10 cellular contexts compared by ENCODE assay signal in the genomic region with DNA sequence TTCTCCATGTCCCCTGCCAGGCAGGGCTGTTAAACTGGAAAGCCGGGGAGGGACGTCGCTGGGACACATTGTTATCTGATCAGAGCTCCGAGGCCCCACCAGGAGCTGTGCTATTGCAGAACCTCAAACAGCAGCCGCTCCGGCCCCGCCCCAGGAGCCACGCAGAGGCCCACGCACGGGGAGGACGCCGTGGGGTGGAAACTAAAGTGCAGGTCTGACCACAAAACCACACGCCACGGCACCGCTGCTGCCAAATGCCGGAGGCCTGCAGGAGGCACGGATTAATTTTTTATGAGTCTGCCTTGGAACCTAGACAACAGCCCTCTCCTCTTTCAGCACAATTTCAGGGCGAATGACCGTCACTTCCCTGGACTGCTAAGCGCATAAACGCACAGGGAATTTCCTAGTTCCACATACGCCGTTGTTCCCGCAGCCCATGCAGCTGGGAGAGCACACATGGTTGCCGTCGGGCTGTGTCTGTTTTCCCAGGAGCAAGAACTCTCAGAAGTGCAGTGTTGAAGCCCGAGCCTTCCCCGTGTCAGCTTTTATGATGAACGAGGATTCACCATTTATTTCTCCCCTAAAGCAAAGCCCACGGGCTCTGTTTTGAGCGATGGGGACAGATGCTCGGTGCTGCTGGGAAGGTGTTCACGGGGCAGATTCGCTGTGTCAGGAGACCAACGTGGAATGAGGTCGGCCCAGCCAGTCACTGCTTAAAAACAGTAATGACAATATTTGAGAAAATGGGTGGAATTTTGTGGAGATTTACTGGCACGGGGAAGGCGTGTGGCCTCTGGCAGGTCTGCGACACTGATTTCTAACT. TPM values are rescaled to one million over a fixed set of nuclear protein-coding genes. Genes with fewer than 3 reads are reported as not detected.
DNase-seq lines count a peak whose midpoint lies in the region; ATAC-seq and TF ChIP-seq lines count a peak whose summit lies in the region.
"Had no signal": no experiment of that assay in that cellular context is flagged by ENCODE, and none has a peak within 500 bp of the region (broad histone marks: within the 10 kb centered on the region; RNA-seq: fewer than 3 reads in every experiment).

No MANE protein-coding gene starts in this region.

- H3K23ac ChIP-seq in mesenchymal stem cell (ENCODE audit: low read length in 2 of 2) = no peak overlapping the region

- no peak overlapping the region for H3K4me2 ChIP-seq in mesenchymal stem cell (ENCODE audit: low read length, poor library complexity, severe bottlenecking)

- H4K91ac ChIP-seq in mesenchymal stem cell (ENCODE audit: low read length) = no peak overlapping the region

- H3K4me3 ChIP-seq in LNCaP clone FGC (ENCODE audit: low read depth, low read length) (0 out of 2 replicates have a peak overlapping the region, but pooled peaks have one; percentile 9), mesenchymal stem cell (ENCODE audit: insufficient read depth in 1 of 2, low read depth in 1 of 2, low read length in 2 of 2) (no peak overlapping the region), HAP-1 (no peak overlapping the region)

- no peak overlapping the region for H2AK5ac ChIP-seq in mesenchymal stem cell (ENCODE audit: low read length, severe bottlenecking)

- TF ChIP-seq CTCF in LNCaP clone FGC (IDR thresholded peaks at IDR 0.05; ENCODE audit: control insufficient read depth, extremely low read depth, insufficient read depth) (no peak), nephron (IDR thresholded peaks at IDR 0.05; ENCODE audit: unreplicated experiment in 3 of 3) (no peak)

- H3K18ac ChIP-seq in mesenchymal stem cell (ENCODE audit: low read depth in 1 of 2, low read length in 2 of 2) = no peak overlapping the region

- H3K4me1 ChIP-seq in mesenchymal stem cell (ENCODE audit: control insufficient read depth, insufficient read depth, low read depth, low read length) = peaks cover 16% of the 10 kb centered on the region
- H3K4me1 ChIP-seq in HAP-1 = no peaks in the 10 kb centered on the region

- 87% methylated on average over 38 of the region's 39 CpGs for WGBS in mesenchymal stem cell

- H2BK15ac ChIP-seq in mesenchymal stem cell (ENCODE audit: low read depth, poor library complexity, severe bottlenecking) = no peak overlapping the region

- no peak overlapping the region for H3K14ac ChIP-seq in mesenchymal stem cell (ENCODE audit: low read length in 2 of 2)

- peak overlapping the region in 1 of 3 experiments; percentile 43 for H3K4me3 Mint-ChIP-seq in nephron
- H3K4me3 Mint-ChIP-seq: activated naive CD8-positive, alpha-beta T cell treated with anti-CD3 and anti-CD28 coated beads, Interleukin-2, amount 10 ng/mL, durations not matched to agents 7 days and 5 days; neural crest cell had no signal

- H3K9me3 Mint-ChIP-seq in nephron = no peaks in the 10 kb centered on the region
- H3K9me3 Mint-ChIP-seq: activated naive CD8-positive, alpha-beta T cell treated with anti-CD3 and anti-CD28 coated beads, Interleukin-2, amount 10 ng/mL, durations not matched to agents 7 days and 5 days; neural crest cell had no signal

- H3K79me1 ChIP-seq in mesenchymal stem cell (replicated peaks; ENCODE audit: low read length, poor library complexity, severe bottlenecking) = no peaks in the 10 kb centered on the region

- H3K9me3 ChIP-seq in mesenchymal stem cell (ENCODE audit: control insufficient read depth, low read length) = no peaks in the 10 kb centered on the region
- H3K9me3 ChIP-seq in HAP-1 = no peaks in the 10 kb centered on the region

- no peak overlapping the region for H2AFZ ChIP-seq in mesenchymal stem cell (ENCODE audit: low read depth, low read length)

- no peak overlapping the region for H2BK12ac ChIP-seq in mesenchymal stem cell (ENCODE audit: low read length in 2 of 2)

- H3K27ac ChIP-seq in mesenchymal stem cell (ENCODE audit: low read length, poor library complexity, severe bottlenecking) = no peak overlapping the region

- ATAC-seq in GM21619 (IDR thresholded peaks at IDR 0.05; ENCODE audit: unreplicated experiment) = no peak

- H3K36me3 ChIP-seq in mesenchymal stem cell (ENCODE audit: control insufficient read depth in 1 of 2, insufficient read depth in 2 of 2, low read depth in 1 of 2, low read length in 2 of 2) (no peaks in the 10 kb centered on the region), HAP-1 (replicated peaks) (no peaks in the 10 kb centered on the region; the same call in 1 of the 2 replicates)

- DNase-seq in A172 (ENCODE audit: low spot score) (peak; percentile 55), LNCaP clone FGC (ENCODE audit: low read depth) (peak; percentile 62), mesenchymal stem cell (no peak), HAP-1 (ENCODE audit: low spot score in 2 of 2) (no peak), cortex of kidney (lab: John Stamatoyannopoulos, UW) (no peak)
- DNase-seq in activated naive CD4-positive, alpha-beta T cell treated with Interleukin-2 at 50 U/mL for 16 hours = peak; percentile 41
- DNase-seq: activated naive CD8-positive, alpha-beta T cell treated with anti-CD3 and anti-CD28 coated beads, Interleukin-2, amount 10 ng/mL, durations not matched to agents 7 days and 5 days had no signal

- peak overlapping the region; percentile 76 to 89 (median 85) for H3K27ac Mint-ChIP-seq in nephron

- no peak overlapping the region for H4K8ac ChIP-seq in mesenchymal stem cell (ENCODE audit: low read length)

- no peaks in the 10 kb centered on the region for H3K36me3 Mint-ChIP-seq in nephron (ENCODE audit: low read depth)

- H3K4me1 Mint-ChIP-seq in nephron = peaks cover 42% of the 10 kb centered on the region
- H3K4me1 Mint-ChIP-seq: neural crest cell had no signal

- no peak overlapping the region for H3K4ac ChIP-seq in mesenchymal stem cell (ENCODE audit: low read depth in 1 of 2, low read length in 2 of 2)

- H3K27me3 Mint-ChIP-seq in nephron (ENCODE audit: low read depth) = peaks cover 18% of the 10 kb centered on the region
- H3K27me3 Mint-ChIP-seq: activated naive CD8-positive, alpha-beta T cell treated with anti-CD3 and anti-CD28 coated beads, Interleukin-2, amount 10 ng/mL, durations not matched to agents 7 days and 5 days had no signal

- in situ Hi-C loops in HAP-1 (cut with MboI; ENCODE audit: low sequenced_read_pairs) = no loop called here

- no peak overlapping the region for H3K9ac ChIP-seq in mesenchymal stem cell (ENCODE audit: low read length)

- H3K27me3 ChIP-seq in mesenchymal stem cell (ENCODE audit: control insufficient read depth in 1 of 2, insufficient read depth in 1 of 2, low read length in 2 of 2) (no peaks in the 10 kb centered on the region), HAP-1 (ENCODE audit: low read depth) (no peaks in the 10 kb centered on the region)

- H2BK5ac ChIP-seq in mesenchymal stem cell (ENCODE audit: low read depth, low read length, poor library complexity, severe bottlenecking) = no peak overlapping the region

- H2BK120ac ChIP-seq in mesenchymal stem cell (ENCODE audit: low read depth, low read length) = no peak overlapping the region

RNA-seq across cellular contexts. Expression of gene NFATC1, which starts 43.7 kb away (rescaled TPM):
- 6.5 and 7.7 TPM in 2 replicates for total RNA-seq in A172 (2014; rRNA removed; shearing (Covaris generic))
- 9.9 TPM for polyA plus RNA-seq in mesenchymal stem cell (2013, experiment 1 of 2)
- polyA plus RNA-seq in mesenchymal stem cell (2013, experiment 2 of 2) = 10.1 TPM

Comparison
In these comparisons a context has a peak if more than half of its experiments do, and no peak if none do; other contexts are left out.
1. DNase-seq: peak in A172 (single experiment), LNCaP clone FGC (single experiment) and activated naive CD4-positive, alpha-beta T cell treated with Interleukin-2 at 50 U/mL for 16 hours (single experiment); none in mesenchymal stem cell (single experiment), HAP-1 (0 of 2) and cortex of kidney (single experiment).